8 cellular contexts compared by ENCODE assay signal in the genomic region with DNA sequence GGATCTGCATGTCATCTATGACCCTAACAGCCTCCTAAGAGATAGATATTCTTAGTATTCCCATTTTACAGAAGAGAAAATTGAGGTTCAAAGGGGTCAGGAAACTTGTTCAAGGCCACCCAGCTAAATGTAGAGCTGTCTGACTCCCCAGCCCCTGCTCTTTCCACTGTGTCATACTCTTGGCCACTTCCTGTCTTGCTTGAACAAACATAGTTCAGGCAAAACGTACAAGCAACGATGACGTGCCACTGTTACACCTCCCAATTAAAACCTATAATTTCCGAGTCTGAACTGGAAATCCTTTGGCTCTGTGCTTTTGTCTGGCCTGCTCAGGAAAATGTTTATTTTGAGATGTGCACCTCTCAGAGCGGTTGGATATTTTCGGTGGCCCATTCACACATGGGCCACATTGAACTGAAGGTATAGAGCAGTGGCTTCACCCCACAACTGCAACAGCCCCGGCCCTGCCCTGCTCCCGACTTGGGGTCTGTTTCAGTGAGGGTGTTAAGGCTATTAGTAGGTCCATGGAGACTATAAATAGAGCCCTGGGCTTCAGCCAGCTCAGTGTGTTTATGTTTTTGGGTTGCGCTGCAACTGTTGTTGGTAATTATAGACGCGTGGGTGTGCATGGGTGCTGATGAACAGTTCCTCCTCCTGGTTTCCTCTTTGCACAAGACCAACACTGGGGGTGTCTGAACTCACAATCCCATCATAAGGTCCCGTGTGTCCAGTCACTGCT.
DNase-seq lines count a peak whose midpoint lies in the region; ATAC-seq, FAIRE-seq and TF ChIP-seq lines count a peak whose summit lies in the region.

No MANE protein-coding gene starts in this region.

- no peaks in the 10 kb centered on the region for H3K36me3 ChIP-seq in CD8-positive, alpha-beta T cell (ENCODE audit: insufficient read depth, low read length)

- H3K4me3 Mint-ChIP-seq in CD8-positive, alpha-beta T cell = peak overlapping the region; percentile 42
- H3K4me3 Mint-ChIP-seq in activated CD4-positive, alpha-beta T cell treated with anti-CD3 and anti-CD28 coated beads, Interleukin-2, amount 10 ng/mL, durations not matched to agents 7 days and 5 days = no peak overlapping the region

- no peaks in the 10 kb centered on the region for H3K27me3 Mint-ChIP-seq in CD8-positive, alpha-beta T cell (ENCODE audit: low read depth)
- no peaks in the 10 kb centered on the region for H3K27me3 Mint-ChIP-seq in activated CD4-positive, alpha-beta T cell treated with anti-CD3 and anti-CD28 coated beads, Interleukin-2, amount 10 ng/mL, durations not matched to agents 7 days and 5 days

- POLR2A ChIA-PET in CD8-positive, alpha-beta T cell (lab: Charles Lee) = interaction anchor here (0.8 kb wide), 1 partner anchor 186 kb away, joined by 3 read pairs; no protein-coding TSS in a partner anchor
- POLR2A ChIA-PET in activated CD4-positive, alpha-beta T cell treated with anti-CD3 and anti-CD28 coated beads, Interleukin-2, amount 10 ng/mL, durations not matched to agents 7 days and 5 days (lab: Charles Lee) = no interaction called here

- H3K9me3 ChIP-seq in CD8-positive, alpha-beta T cell (ENCODE audit: low read length) = no peaks in the 10 kb centered on the region
- H3K9me3 ChIP-seq in right cardiac atrium (ENCODE audit: control insufficient read depth, low read length) = no peaks in the 10 kb centered on the region

- peak; percentile 22 to 79 (median 47) for DNase-seq in CD8-positive, alpha-beta T cell
- DNase-seq in activated CD4-positive, alpha-beta T cell treated with anti-CD3 and anti-CD28 coated beads, Interleukin-2, amount 10 ng/mL, durations not matched to agents 7 days and 5 days = peak; percentile 69
- DNase-seq in right cardiac atrium = peak; percentile 39 to 71 (median 69)
- no peak for DNase-seq in HTR-8/SVneo (ENCODE audit: insufficient read length, low spot score)
- DNase-seq in NCI-H128 (lab: John Stamatoyannopoulos, UW; ENCODE audit: unreplicated experiment) = no peak
- DNase-seq in NCI-H446 (lab: John Stamatoyannopoulos, UW) = no peak

- CTCF ChIA-PET in CD8-positive, alpha-beta T cell (lab: Charles Lee) = interaction anchor here (0.9 to 1.2 kb wide), 2 partner anchors 9 to 186 kb away, joined by 3 to 7 read pairs; no protein-coding TSS in a partner anchor
- CTCF ChIA-PET in activated CD4-positive, alpha-beta T cell treated with anti-CD3 and anti-CD28 coated beads, Interleukin-2, amount 10 ng/mL, durations not matched to agents 7 days and 5 days (lab: Charles Lee) = interaction anchor here (1.5 to 1.6 kb wide), 2 partner anchors 172 to 184 kb away, joined by 4 read pairs; a partner anchor contains a TSS

- H3K4me3 ChIP-seq in CD8-positive, alpha-beta T cell (ENCODE audit: low read depth, low read length) = no peak overlapping the region
- H3K4me3 ChIP-seq in right cardiac atrium (ENCODE audit: low read length) = no peak overlapping the region

- FAIRE-seq in HTR-8/SVneo (lab: Jason Lieb, UNC) = no peak

- ATAC-seq in CD8-positive, alpha-beta T cell = peak; percentile 79
- ATAC-seq in GM19467 (IDR thresholded peaks at IDR 0.05; ENCODE audit: unreplicated experiment) (peak; percentile 74), HG03460 (IDR thresholded peaks at IDR 0.05; ENCODE audit: unreplicated experiment) (peak; percentile 76), right cardiac atrium (peak; percentile 87 to 88)

- peaks cover 27% of the 10 kb centered on the region for H3K4me1 ChIP-seq in CD8-positive, alpha-beta T cell (ENCODE audit: insufficient read depth, low read length)
- H3K4me1 ChIP-seq in right cardiac atrium (ENCODE audit: control insufficient read depth, insufficient read depth, low read length) = peaks cover under 1% of the 10 kb centered on the region

- no peaks in the 10 kb centered on the region for H3K9me3 Mint-ChIP-seq in CD8-positive, alpha-beta T cell
- H3K9me3 Mint-ChIP-seq in activated CD4-positive, alpha-beta T cell treated with anti-CD3 and anti-CD28 coated beads, Interleukin-2, amount 10 ng/mL, durations not matched to agents 7 days and 5 days = no peaks in the 10 kb centered on the region

- intact Hi-C loops in CD8-positive, alpha-beta T cell (cut with DNase I, micrococcal nuclease) = loop anchor here (10.0 kb wide), 2 partner anchors 503 to 727 kb away; a partner anchor contains a TSS
- intact Hi-C loops in right cardiac atrium (cut with DNase I) = no loop called here

- no peaks in the 10 kb centered on the region for H3K27me3 ChIP-seq in CD8-positive, alpha-beta T cell (ENCODE audit: insufficient read depth, low read length)
- H3K27me3 ChIP-seq in right cardiac atrium (ENCODE audit: control insufficient read depth, insufficient read depth) = no peaks in the 10 kb centered on the region

- 33% methylated on average over 12 of the region's 12 CpGs for WGBS in right cardiac atrium

- H3K4me1 Mint-ChIP-seq in CD8-positive, alpha-beta T cell (ENCODE audit: low read depth) = peaks cover 26% of the 10 kb centered on the region
- H3K4me1 Mint-ChIP-seq in activated CD4-positive, alpha-beta T cell treated with anti-CD3 and anti-CD28 coated beads, Interleukin-2, amount 10 ng/mL, durations not matched to agents 7 days and 5 days = peaks cover 24% of the 10 kb centered on the region

- no peaks in the 10 kb centered on the region for H3K36me3 Mint-ChIP-seq in CD8-positive, alpha-beta T cell
- peaks cover 2% of the 10 kb centered on the region for H3K36me3 Mint-ChIP-seq in activated CD4-positive, alpha-beta T cell treated with anti-CD3 and anti-CD28 coated beads, Interleukin-2, amount 10 ng/mL, durations not matched to agents 7 days and 5 days (ENCODE audit: low read depth)

- peak overlapping the region; percentile 87 for H3K27ac Mint-ChIP-seq in CD8-positive, alpha-beta T cell
- peak overlapping the region; percentile 82 for H3K27ac Mint-ChIP-seq in activated CD4-positive, alpha-beta T cell treated with anti-CD3 and anti-CD28 coated beads, Interleukin-2, amount 10 ng/mL, durations not matched to agents 7 days and 5 days

- H3K27ac ChIP-seq in CD8-positive, alpha-beta T cell (ENCODE audit: low read depth, low read length) = peak overlapping the region; percentile 61
- H3K27ac ChIP-seq in right cardiac atrium (ENCODE audit: low read length) = peak overlapping the region; percentile 70

- TF ChIP-seq CTCF in CD8-positive, alpha-beta T cell (IDR thresholded peaks at IDR 0.05) = no peak

Comparison
In these comparisons a context has a peak if more than half of its experiments do, and no peak if none do; other contexts are left out.
1. DNase-seq: peak in CD8-positive, alpha-beta T cell (7 of 7), activated CD4-positive, alpha-beta T cell treated with anti-CD3 and anti-CD28 coated beads, Interleukin-2, amount 10 ng/mL, durations not matched to agents 7 days and 5 days (single experiment) and right cardiac atrium (3 of 3); none in HTR-8/SVneo (single experiment), NCI-H128 (single experiment) and NCI-H446 (0 of 2).
2. intact Hi-C loops: an anchor here in CD8-positive, alpha-beta T cell (10.0 kb wide); none called in right cardiac atrium.
3. Peak in every context shown above with its lines, with median percentiles within 50 percentile points of each other: ATAC-seq.